In the genomic region with DNA sequence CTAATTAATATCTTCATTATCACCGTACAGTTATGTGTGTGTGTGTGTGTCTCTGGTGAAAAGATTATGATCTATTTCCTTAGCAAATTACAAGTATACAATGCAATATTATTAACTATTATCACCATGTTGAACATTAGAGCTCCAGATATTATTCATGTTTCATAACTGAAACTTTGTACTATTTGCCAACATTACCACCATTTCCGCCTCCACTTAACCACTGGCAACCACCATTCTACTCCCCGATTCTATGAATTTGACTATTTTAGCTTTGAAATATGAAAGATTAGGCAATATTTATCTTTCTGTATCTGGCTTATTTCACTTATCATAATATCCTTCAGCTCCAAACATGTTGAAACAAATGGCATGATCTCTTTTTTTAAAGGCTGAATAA, we compare ENCODE assay signal across 18 cellular contexts.
DNase-seq lines count a peak whose midpoint lies in the region; ATAC-seq lines count a peak whose summit lies in the region.
"Had no signal": no experiment of that assay in that cellular context is flagged by ENCODE, and none has a peak within 500 bp of the region (broad histone marks: within the 10 kb centered on the region; RNA-seq: fewer than 3 reads in every experiment).

No MANE protein-coding gene starts in this region.

- H3K36me3 Mint-ChIP-seq in activated naive CD4-positive, alpha-beta T cell treated with anti-CD3 and anti-CD28 coated beads, Interleukin-2, amount 50 U/mL, for 24 hours, result no peaks in the 10 kb centered on the region
- no peaks in the 10 kb centered on the region for H3K36me3 Mint-ChIP-seq in activated naive CD4-positive, alpha-beta T cell treated with anti-CD3 and anti-CD28 coated beads, Interleukin-2, amount 10 ng/mL, durations not matched to agents 7 days and 5 days
- H3K36me3 Mint-ChIP-seq: CD4-positive, CD25-positive, alpha-beta regulatory T cell; CD8-positive, alpha-beta T cell had no signal

- H3K9me3 Mint-ChIP-seq in activated naive CD4-positive, alpha-beta T cell treated with anti-CD3 and anti-CD28 coated beads, Interleukin-2, amount 50 U/mL, for 24 hours, result no peaks in the 10 kb centered on the region
- H3K9me3 Mint-ChIP-seq in activated naive CD4-positive, alpha-beta T cell treated with anti-CD3 and anti-CD28 coated beads, Interleukin-2, amount 10 ng/mL, durations not matched to agents 7 days and 5 days, result peaks cover 2% of the 10 kb centered on the region
- H3K9me3 Mint-ChIP-seq: CD8-positive, alpha-beta T cell had no signal

- H3K27me3 Mint-ChIP-seq in activated naive CD4-positive, alpha-beta T cell treated with anti-CD3 and anti-CD28 coated beads, Interleukin-2, amount 50 U/mL, for 24 hours, result no peaks in the 10 kb centered on the region
- H3K27me3 Mint-ChIP-seq in activated naive CD4-positive, alpha-beta T cell treated with anti-CD3 and anti-CD28 coated beads, Interleukin-2, amount 10 ng/mL, durations not matched to agents 7 days and 5 days, result no peaks in the 10 kb centered on the region
- H3K27me3 Mint-ChIP-seq: B cell; CD4-positive, CD25-positive, alpha-beta regulatory T cell had no signal

- CTCF ChIA-PET in activated naive CD4-positive, alpha-beta T cell treated with anti-CD3 and anti-CD28 coated beads, Interleukin-2, amount 10 ng/mL, durations not matched to agents 7 days and 5 days (lab: Charles Lee), result no interaction called here

- no peak for DNase-seq in activated naive CD4-positive, alpha-beta T cell treated with anti-CD3 and anti-CD28 coated beads, Interleukin-2, amount 10 ng/mL, durations not matched to agents 7 days and 5 days
- peak; percentile 45 for DNase-seq in amniotic epithelial cell (ENCODE audit: low read depth)
- no peak for DNase-seq in stimulated activated naive CD4-positive, alpha-beta T cell treated with Interleukin-2 at 50 U/mL for 16 hours (lab: John Stamatoyannopoulos, UW)
- DNase-seq in NCI-H510A treated with DMSO at 0.1 percent for 48 hours (lab: John Stamatoyannopoulos, UW), result no peak
- DNase-seq: CD4-positive, CD25-positive, alpha-beta regulatory T cell; CD8-positive, alpha-beta T cell; DMS 273 treated with DMSO at 0.1 percent for 48 hours; DMS79; EL; GDM1; GM23248; H7; HCEC 1CT had no signal

- ATAC-seq in GM18868 (IDR thresholded peaks at IDR 0.05; ENCODE audit: unreplicated experiment), result peak; percentile 68
- peak; percentile 50 for ATAC-seq in HG03457 (IDR thresholded peaks at IDR 0.05; ENCODE audit: unreplicated experiment)
- no peak for ATAC-seq in HG03571 (IDR thresholded peaks at IDR 0.05; ENCODE audit: unreplicated experiment)
- ATAC-seq: CD8-positive, alpha-beta T cell had no signal

- H3K4me3 Mint-ChIP-seq in activated naive CD4-positive, alpha-beta T cell treated with anti-CD3 and anti-CD28 coated beads, Interleukin-2, amount 50 U/mL, for 24 hours, result no peak overlapping the region
- no peak overlapping the region for H3K4me3 Mint-ChIP-seq in activated naive CD4-positive, alpha-beta T cell treated with anti-CD3 and anti-CD28 coated beads, Interleukin-2, amount 10 ng/mL, durations not matched to agents 7 days and 5 days
- H3K4me3 Mint-ChIP-seq: B cell; CD4-positive, CD25-positive, alpha-beta regulatory T cell had no signal

- no peaks in the 10 kb centered on the region for H3K4me1 Mint-ChIP-seq in activated naive CD4-positive, alpha-beta T cell treated with anti-CD3 and anti-CD28 coated beads, Interleukin-2, amount 50 U/mL, for 24 hours
- no peaks in the 10 kb centered on the region for H3K4me1 Mint-ChIP-seq in activated naive CD4-positive, alpha-beta T cell treated with anti-CD3 and anti-CD28 coated beads, Interleukin-2, amount 10 ng/mL, durations not matched to agents 7 days and 5 days
- H3K4me1 Mint-ChIP-seq: B cell; CD4-positive, CD25-positive, alpha-beta regulatory T cell had no signal

- peak overlapping the region; percentile 52 for H3K27ac Mint-ChIP-seq in activated naive CD4-positive, alpha-beta T cell treated with anti-CD3 and anti-CD28 coated beads, Interleukin-2, amount 50 U/mL, for 24 hours
- no peak overlapping the region for H3K27ac Mint-ChIP-seq in activated naive CD4-positive, alpha-beta T cell treated with anti-CD3 and anti-CD28 coated beads, Interleukin-2, amount 10 ng/mL, durations not matched to agents 7 days and 5 days
- H3K27ac Mint-ChIP-seq: B cell; CD4-positive, CD25-positive, alpha-beta regulatory T cell; CD8-positive, alpha-beta T cell had no signal
